Comparison of ENCODE assay signal across 8 cellular contexts in the genomic region with DNA sequence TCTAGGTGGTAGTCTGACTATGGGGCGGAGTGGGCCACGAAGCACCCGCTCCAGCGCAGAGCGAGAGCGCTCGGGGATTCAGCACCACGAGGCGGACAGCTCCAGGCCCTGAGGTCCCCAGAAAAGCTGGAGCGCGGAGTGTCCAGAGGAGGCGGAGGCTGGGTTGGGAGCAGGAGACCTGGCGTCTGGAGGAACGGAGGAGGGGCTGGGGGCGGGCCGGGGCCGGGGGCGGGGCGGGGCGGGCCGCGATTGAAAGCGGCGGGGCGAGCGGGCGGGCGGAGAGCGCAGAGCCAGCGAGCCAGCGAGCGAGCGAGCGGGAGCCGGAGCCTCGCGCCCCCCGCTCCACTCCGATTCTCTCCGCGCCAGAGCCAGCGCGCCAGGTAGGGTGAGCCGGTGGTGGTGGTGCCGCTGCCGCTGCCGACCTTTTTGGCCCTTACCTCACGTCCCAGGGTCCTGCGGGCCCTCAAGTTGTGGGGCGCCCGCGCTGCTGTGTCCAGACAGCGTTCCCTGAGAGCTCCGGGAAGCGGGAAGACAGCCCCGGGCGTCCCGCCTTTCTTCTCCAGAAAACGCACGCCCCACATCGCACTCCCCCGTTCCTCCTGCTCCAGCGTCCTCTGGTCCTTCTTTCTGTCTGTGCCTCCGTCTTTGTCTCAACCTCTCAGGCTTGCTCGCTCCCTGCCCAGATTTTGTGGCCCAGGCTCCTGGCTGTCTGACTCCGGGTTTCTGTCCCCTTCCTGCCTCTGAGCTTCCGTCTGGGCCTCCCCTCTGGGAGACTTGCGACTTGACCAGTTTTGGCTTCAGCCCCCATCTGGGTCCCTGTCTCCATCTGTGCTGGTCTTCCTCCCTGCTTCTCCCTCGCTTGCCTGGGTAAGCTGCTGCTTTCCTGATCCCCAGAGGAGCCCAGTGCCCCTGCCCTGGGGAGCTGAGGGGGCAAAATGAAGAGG. TPM values are rescaled to one million over a fixed set of nuclear protein-coding genes. Genes with fewer than 3 reads are reported as not detected.
DNase-seq lines count a peak whose midpoint lies in the region; ATAC-seq and TF ChIP-seq lines count a peak whose summit lies in the region.

A gene (plus strand): TSS at position 281 of the 944 bp plus-strand sequence. CDS start 1,916 bp downstream, outside the sequence.

- peaks cover 8% of the 10 kb centered on the region for H3K4me1 Mint-ChIP-seq in activated CD4-positive, alpha-beta T cell treated with anti-CD3 and anti-CD28 coated beads, Interleukin-2, amount 10 ng/mL, durations not matched to agents 7 days and 5 days
- H3K4me1 Mint-ChIP-seq in effector memory CD8-positive, alpha-beta T cell (ENCODE audit: low read depth in 2 of 2): peaks cover 21 to 26% of the 10 kb centered on the region in 2 donors

- H3K27ac Mint-ChIP-seq in activated CD4-positive, alpha-beta T cell treated with anti-CD3 and anti-CD28 coated beads, Interleukin-2, amount 10 ng/mL, durations not matched to agents 7 days and 5 days: no peak within 1 kb of the TSS
- peak within 1 kb of the TSS in 1 of 2 donors; percentile 11 for H3K27ac Mint-ChIP-seq in effector memory CD8-positive, alpha-beta T cell

- no peak for ATAC-seq in effector memory CD8-positive, alpha-beta T cell (replicated peaks)
- no peak for ATAC-seq in HG03460 (IDR thresholded peaks at IDR 0.05; ENCODE audit: unreplicated experiment)

- H3K9me3 Mint-ChIP-seq in activated CD4-positive, alpha-beta T cell treated with anti-CD3 and anti-CD28 coated beads, Interleukin-2, amount 10 ng/mL, durations not matched to agents 7 days and 5 days: no peaks in the 10 kb centered on the region
- peaks cover 0 to 2% of the 10 kb centered on the region in 2 donors for H3K9me3 Mint-ChIP-seq in effector memory CD8-positive, alpha-beta T cell

- H3K4me3 ChIP-seq in skin epidermis: peak within 1 kb of the TSS in 5 of 7 experiments; percentile 1 to 34 (median 27)

- H3K36me3 Mint-ChIP-seq in activated CD4-positive, alpha-beta T cell treated with anti-CD3 and anti-CD28 coated beads, Interleukin-2, amount 10 ng/mL, durations not matched to agents 7 days and 5 days (ENCODE audit: low read depth): peaks cover 8% of the 10 kb centered on the region
- H3K36me3 Mint-ChIP-seq in effector memory CD8-positive, alpha-beta T cell (ENCODE audit: insufficient read depth): peaks cover 13% of the 10 kb centered on the region

- peak; percentile 43 for DNase-seq in activated CD4-positive, alpha-beta T cell treated with anti-CD3 and anti-CD28 coated beads, Interleukin-2, amount 10 ng/mL, durations not matched to agents 7 days and 5 days
- no peak for DNase-seq in activated CD4-positive, alpha-beta T cell treated with anti-CD3 and anti-CD28 coated beads for 1 hour
- DNase-seq in cerebellum (ENCODE audit: low spot score): peak; percentile 50
- peak; percentile 100 for DNase-seq in iPS-NIHi7 (ENCODE audit: extremely low spot score)
- no peak for DNase-seq in effector memory CD8-positive, alpha-beta T cell

- H3K27me3 Mint-ChIP-seq in activated CD4-positive, alpha-beta T cell treated with anti-CD3 and anti-CD28 coated beads, Interleukin-2, amount 10 ng/mL, durations not matched to agents 7 days and 5 days: peaks cover 9% of the 10 kb centered on the region
- H3K27me3 Mint-ChIP-seq in effector memory CD8-positive, alpha-beta T cell: no peaks in the 10 kb centered on the region

- CTCF ChIA-PET in activated CD4-positive, alpha-beta T cell treated with anti-CD3 and anti-CD28 coated beads, Interleukin-2, amount 10 ng/mL, durations not matched to agents 7 days and 5 days (lab: Charles Lee): interaction anchor here (1.2 kb wide), 1 partner anchor 17 kb away, joined by 4 read pairs; no protein-coding TSS in a partner anchor

- H3K4me3 Mint-ChIP-seq in activated CD4-positive, alpha-beta T cell treated with anti-CD3 and anti-CD28 coated beads, Interleukin-2, amount 10 ng/mL, durations not matched to agents 7 days and 5 days: no peak within 1 kb of the TSS
- no peak within 1 kb of the TSS for H3K4me3 Mint-ChIP-seq in effector memory CD8-positive, alpha-beta T cell

- H3K27ac ChIP-seq in skin epidermis: no peak within 1 kb of the TSS

- POLR2A ChIA-PET in activated CD4-positive, alpha-beta T cell treated with anti-CD3 and anti-CD28 coated beads, Interleukin-2, amount 10 ng/mL, durations not matched to agents 7 days and 5 days (lab: Charles Lee): no interaction called here

TF ChIP-seq in PFSK-1, 5 proteins besides CTCF, POLR2A, EP300 and RAD21:
- TF ChIP-seq FOXP2 (optimal IDR thresholded peaks at IDR 0.05; ENCODE audit: borderline replicate concordance, extremely low read depth, extremely low read length, insufficient read depth) (peak; percentile 52), SIN3A (IDR thresholded peaks at IDR 0.05; ENCODE audit: borderline replicate concordance, insufficient read depth, low read length) (peak; percentile 93; the same call in 1 of the 2 replicates), TAF1 (IDR thresholded peaks at IDR 0.05; ENCODE audit: borderline replicate concordance, insufficient read depth, low read length) (no peak)
- TF ChIP-seq, protein P1, sequence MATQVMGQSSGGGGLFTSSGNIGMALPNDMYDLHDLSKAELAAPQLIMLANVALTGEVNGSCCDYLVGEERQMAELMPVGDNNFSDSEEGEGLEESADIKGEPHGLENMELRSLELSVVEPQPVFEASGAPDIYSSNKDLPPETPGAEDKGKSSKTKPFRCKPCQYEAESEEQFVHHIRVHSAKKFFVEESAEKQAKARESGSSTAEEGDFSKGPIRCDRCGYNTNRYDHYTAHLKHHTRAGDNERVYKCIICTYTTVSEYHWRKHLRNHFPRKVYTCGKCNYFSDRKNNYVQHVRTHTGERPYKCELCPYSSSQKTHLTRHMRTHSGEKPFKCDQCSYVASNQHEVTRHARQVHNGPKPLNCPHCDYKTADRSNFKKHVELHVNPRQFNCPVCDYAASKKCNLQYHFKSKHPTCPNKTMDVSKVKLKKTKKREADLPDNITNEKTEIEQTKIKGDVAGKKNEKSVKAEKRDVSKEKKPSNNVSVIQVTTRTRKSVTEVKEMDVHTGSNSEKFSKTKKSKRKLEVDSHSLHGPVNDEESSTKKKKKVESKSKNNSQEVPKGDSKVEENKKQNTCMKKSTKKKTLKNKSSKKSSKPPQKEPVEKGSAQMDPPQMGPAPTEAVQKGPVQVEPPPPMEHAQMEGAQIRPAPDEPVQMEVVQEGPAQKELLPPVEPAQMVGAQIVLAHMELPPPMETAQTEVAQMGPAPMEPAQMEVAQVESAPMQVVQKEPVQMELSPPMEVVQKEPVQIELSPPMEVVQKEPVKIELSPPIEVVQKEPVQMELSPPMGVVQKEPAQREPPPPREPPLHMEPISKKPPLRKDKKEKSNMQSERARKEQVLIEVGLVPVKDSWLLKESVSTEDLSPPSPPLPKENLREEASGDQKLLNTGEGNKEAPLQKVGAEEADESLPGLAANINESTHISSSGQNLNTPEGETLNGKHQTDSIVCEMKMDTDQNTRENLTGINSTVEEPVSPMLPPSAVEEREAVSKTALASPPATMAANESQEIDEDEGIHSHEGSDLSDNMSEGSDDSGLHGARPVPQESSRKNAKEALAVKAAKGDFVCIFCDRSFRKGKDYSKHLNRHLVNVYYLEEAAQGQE (IDR thresholded peaks at IDR 0.05; ENCODE audit: insufficient read depth in 1 of 2, low read depth in 2 of 2, low read length in 2 of 2): peak; percentile 94

RNA-seq across cellular contexts. Expression of the gene that starts here (rescaled TPM):
- 1 to 10 TPM; 2.4 to 3.0 TPM for total RNA-seq in activated CD4-positive, alpha-beta T cell treated with anti-CD3 and anti-CD28 coated beads, Interleukin-2, amount 10 ng/mL, durations not matched to agents 7 days and 5 days
- 0.11 TPM for polyA plus RNA-seq in PFSK-1 (2012; ENCODE audit: insufficient read length, low read depth)
- 9.4 TPM for total RNA-seq in cerebellum

Comparison
In these comparisons a context has a peak if more than half of its experiments do, and no peak if none do; other contexts are left out.
1. DNase-seq: peak in activated CD4-positive, alpha-beta T cell treated with anti-CD3 and anti-CD28 coated beads, Interleukin-2, amount 10 ng/mL, durations not matched to agents 7 days and 5 days (single experiment), cerebellum (single experiment) and iPS-NIHi7 (single experiment); none in activated CD4-positive, alpha-beta T cell treated with anti-CD3 and anti-CD28 coated beads for 1 hour (single experiment) and effector memory CD8-positive, alpha-beta T cell (0 of 3).